In the genomic region with DNA sequence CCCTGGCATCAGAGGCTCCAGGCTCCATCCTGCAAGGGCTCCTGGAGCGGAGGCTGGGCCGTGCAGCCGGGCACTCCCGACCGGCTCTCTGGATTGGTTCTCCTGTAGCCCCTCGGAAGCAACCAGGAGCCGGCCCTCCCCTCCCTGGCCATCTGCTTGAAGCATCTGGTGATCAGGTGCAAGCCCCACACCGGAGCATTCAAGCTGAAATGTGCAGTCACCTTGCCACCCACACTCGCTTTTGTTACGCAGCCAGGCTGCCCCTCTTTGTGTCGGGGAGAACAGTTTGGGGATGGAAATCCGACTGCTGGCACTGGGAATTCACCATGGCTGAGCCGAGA, we compare ENCODE assay signal across 33 cellular contexts.
"Had no signal": no experiment of that assay in that cellular context is flagged by ENCODE, and none has a peak within 500 bp of the region (broad histone marks: within the 10 kb centered on the region; RNA-seq: fewer than 3 reads in every experiment).

No MANE protein-coding gene starts in this region.

- H3K27me3 Mint-ChIP-seq: activated naive CD8-positive, alpha-beta T cell treated with anti-CD3 and anti-CD28 coated beads for 36 hours; naive B cell; stimulated activated naive CD8-positive, alpha-beta T cell treated with anti-CD3 and anti-CD28 coated beads, Interleukin-15, Interleukin-2, amounts not matched to agents 100 ng/mL and 50 ng/mL, for 24 hours had no signal

- H3K36me3 Mint-ChIP-seq: activated naive CD8-positive, alpha-beta T cell treated with anti-CD3 and anti-CD28 coated beads for 36 hours; naive B cell; stimulated activated effector memory CD8-positive, alpha-beta T cell treated with anti-CD3 and anti-CD28 coated beads, Interleukin-12 subunit alpha, Interleukin-12 subunit beta, amount 100 ng/mL, for 72 hours had no signal

- H3K27me3 ChIP-seq: adrenal gland, body of pancreas, cardiac muscle cell, neutrophil had no signal

- H3K4me1 Mint-ChIP-seq: activated naive CD8-positive, alpha-beta T cell treated with anti-CD3 and anti-CD28 coated beads for 36 hours; naive B cell; stimulated activated effector memory CD8-positive, alpha-beta T cell treated with anti-CD3 and anti-CD28 coated beads, Interleukin-12 subunit alpha, Interleukin-12 subunit beta, amount 100 ng/mL, for 72 hours had no signal

- H3K4me3 Mint-ChIP-seq: activated naive CD4-positive, alpha-beta T cell treated with anti-CD3 and anti-CD28 coated beads for 36 hours; activated naive CD8-positive, alpha-beta T cell treated with anti-CD3 and anti-CD28 coated beads for 36 hours; activated T-helper 1 cell treated with anti-CD3 and anti-CD28 coated beads, Interleukin-12 subunit alpha, Interleukin-12 subunit beta, Interleukin-2, Interleukin-4 antibody, amounts not matched to agents 30 ng/mL and 10 ng/mL and 1 ng/mL, durations not matched to agents 14 hours and 24 hours and 36 hours; naive B cell; nephron progenitor cell; stimulated activated effector memory CD8-positive, alpha-beta T cell treated with anti-CD3 and anti-CD28 coated beads, Interleukin-12 subunit alpha, Interleukin-12 subunit beta, amount 100 ng/mL, for 72 hours; stimulated activated naive CD8-positive, alpha-beta T cell treated with anti-CD3 and anti-CD28 coated beads, Interleukin-15, Interleukin-2, amounts not matched to agents 100 ng/mL and 50 ng/mL, for 24 hours had no signal

- H3K9me3 ChIP-seq: adrenal gland, body of pancreas, gastroesophageal sphincter, neutrophil, thoracic aorta had no signal

- H3K27ac ChIP-seq: adrenal gland, body of pancreas, cardiac muscle cell, gastroesophageal sphincter, neutrophil, skin epidermis, thoracic aorta had no signal

- ATAC-seq: body of pancreas; gastroesophageal sphincter; left cardiac atrium; left ventricle myocardium superior; sciatic nerve; stimulated activated effector memory CD8-positive, alpha-beta T cell treated with anti-CD3 and anti-CD28 coated beads, Interleukin-12 subunit alpha, Interleukin-12 subunit beta, amount 100 ng/mL, for 72 hours had no signal

- H3K36me3 ChIP-seq: adrenal gland, cardiac muscle cell, gastroesophageal sphincter, neutrophil, thoracic aorta had no signal

- H3K9me3 Mint-ChIP-seq: activated naive CD4-positive, alpha-beta T cell treated with anti-CD3 and anti-CD28 coated beads for 36 hours; activated naive CD8-positive, alpha-beta T cell treated with anti-CD3 and anti-CD28 coated beads for 36 hours; activated T-helper 1 cell treated with anti-CD3 and anti-CD28 coated beads, Interleukin-12 subunit alpha, Interleukin-12 subunit beta, Interleukin-2, Interleukin-4 antibody, amounts not matched to agents 30 ng/mL and 10 ng/mL and 1 ng/mL, durations not matched to agents 14 hours and 24 hours and 36 hours; nephron progenitor cell; stimulated activated effector memory CD8-positive, alpha-beta T cell treated with anti-CD3 and anti-CD28 coated beads, Interleukin-12 subunit alpha, Interleukin-12 subunit beta, amount 100 ng/mL, for 72 hours; stimulated activated naive CD8-positive, alpha-beta T cell treated with anti-CD3 and anti-CD28 coated beads, Interleukin-15, Interleukin-2, amounts not matched to agents 100 ng/mL and 50 ng/mL, for 24 hours had no signal

- H3K4me1 ChIP-seq: adrenal gland, gastroesophageal sphincter had no signal

- H3K4me3 ChIP-seq: adrenal gland, body of pancreas, cardiac muscle cell, dorsolateral prefrontal cortex, gastroesophageal sphincter, skin epidermis, thoracic aorta had no signal

- DNase-seq: activated CD4-positive, alpha-beta T cell treated with anti-CD3 and anti-CD28 coated beads for 4 hours; activated CD4-positive, alpha-beta T cell treated with anti-CD3 and anti-CD28 coated beads, Interleukin-2, amount 50 U/mL, for 48 hours; activated CD4-positive, CD25-positive, alpha-beta regulatory T cell; activated CD8-positive, alpha-beta memory T cell treated with anti-CD3 and anti-CD28 coated beads for 24 hours; activated effector memory CD4-positive, alpha-beta T cell treated with anti-CD3 and anti-CD28 coated beads, Interleukin-2, amount 50 U/mL, for 16 hours; activated naive CD4-positive, alpha-beta T cell treated with anti-CD3 and anti-CD28 coated beads for 36 hours; activated naive CD8-positive, alpha-beta T cell treated with anti-CD3 and anti-CD28 coated beads for 36 hours; adrenal gland; aorta; body of pancreas; effector memory CD4-positive, alpha-beta T cell; erythroblast; head of caudate nucleus; hippocampal formation; left cardiac atrium; left ventricle myocardium superior; naive B cell; nephron progenitor cell; retina; stimulated activated CD4-positive, alpha-beta T cell treated with anti-CD3 and anti-CD28 coated beads, Interleukin-12 subunit alpha, Interleukin-12 subunit beta, amount 100 ng/mL, for 4 hours; stimulated activated CD4-positive, alpha-beta T cell treated with anti-CD3 and anti-CD28 coated beads, Interleukin-4, amount 100 ng/mL, for 24 hours; T-helper 2 cell; trophoblast cell had no signal

- H3K27ac Mint-ChIP-seq: activated naive CD4-positive, alpha-beta T cell treated with anti-CD3 and anti-CD28 coated beads for 36 hours; activated naive CD8-positive, alpha-beta T cell treated with anti-CD3 and anti-CD28 coated beads for 36 hours; activated T-helper 1 cell treated with anti-CD3 and anti-CD28 coated beads, Interleukin-12 subunit alpha, Interleukin-12 subunit beta, Interleukin-2, Interleukin-4 antibody, amounts not matched to agents 30 ng/mL and 10 ng/mL and 1 ng/mL, durations not matched to agents 14 hours and 24 hours and 36 hours; naive B cell; nephron progenitor cell; stimulated activated effector memory CD8-positive, alpha-beta T cell treated with anti-CD3 and anti-CD28 coated beads, Interleukin-12 subunit alpha, Interleukin-12 subunit beta, amount 100 ng/mL, for 72 hours; stimulated activated naive CD8-positive, alpha-beta T cell treated with anti-CD3 and anti-CD28 coated beads, Interleukin-15, Interleukin-2, amounts not matched to agents 100 ng/mL and 50 ng/mL, for 24 hours had no signal
